21 cellular contexts compared by ENCODE assay signal in genomic region chr2:170986566-170987258, GRCh38. TPM values are rescaled to one million over a fixed set of nuclear protein-coding genes. Genes with fewer than 3 reads are reported as not detected.
A peak's percentile ranks its signal among the peaks of the same experiment; 100 is the strongest.
DNase-seq lines count a peak whose midpoint lies in the region; ATAC-seq, FAIRE-seq and TF ChIP-seq lines count a peak whose summit lies in the region.
"Had no signal": no experiment of that assay in that cellular context is flagged by ENCODE, and none has a peak within 500 bp of the region (broad histone marks: within the 10 kb centered on the region; RNA-seq: fewer than 3 reads in every experiment).

No MANE protein-coding gene starts in this region.

- CTCF ChIA-PET in activated naive CD4-positive, alpha-beta T cell treated with anti-CD3 and anti-CD28 coated beads for 36 hours (lab: Charles Lee): interaction anchor here (1.0 kb wide), 1 partner anchor 100 kb away, joined by 3 read pairs; no protein-coding TSS in a partner anchor
- CTCF ChIA-PET in WTC11 (lab: Charles Lee): no interaction called here

- H3K4me1 Mint-ChIP-seq in activated naive CD4-positive, alpha-beta T cell treated with anti-CD3 and anti-CD28 coated beads, Interleukin-2, amount 50 U/mL, for 24 hours: peaks cover 17% of the 10 kb centered on the region
- H3K4me1 Mint-ChIP-seq in activated naive CD4-positive, alpha-beta T cell treated with anti-CD3 and anti-CD28 coated beads for 36 hours (ENCODE audit: low read depth): peaks cover 8% of the 10 kb centered on the region
- H3K4me1 Mint-ChIP-seq in WTC11 (peaks cover 22% of the 10 kb centered on the region), naive B cell (peaks cover 5 to 10% (median 5%) of the 10 kb centered on the region in 3 donors)

- no peak overlapping the region for H3K4me3 Mint-ChIP-seq in activated naive CD4-positive, alpha-beta T cell treated with anti-CD3 and anti-CD28 coated beads, Interleukin-2, amount 50 U/mL, for 24 hours
- no peak overlapping the region for H3K4me3 Mint-ChIP-seq in activated naive CD4-positive, alpha-beta T cell treated with anti-CD3 and anti-CD28 coated beads for 36 hours
- no peak overlapping the region for H3K4me3 Mint-ChIP-seq in WTC11
- no peak overlapping the region for H3K4me3 Mint-ChIP-seq in naive B cell
- H3K4me3 Mint-ChIP-seq: CD4-positive, CD25-positive, alpha-beta regulatory T cell; HFFc6 had no signal

- intact Hi-C loops in activated naive CD4-positive, alpha-beta T cell treated with anti-CD3 and anti-CD28 coated beads for 36 hours (cut with micrococcal nuclease): no loop called here

- TF ChIP-seq POLR2A in GM12891 (IDR thresholded peaks at IDR 0.05; ENCODE audit: low read depth, low read length): no peak

- H3K36me3 Mint-ChIP-seq in activated naive CD4-positive, alpha-beta T cell treated with anti-CD3 and anti-CD28 coated beads, Interleukin-2, amount 50 U/mL, for 24 hours: peaks cover 9% of the 10 kb centered on the region
- peaks cover 2% of the 10 kb centered on the region for H3K36me3 Mint-ChIP-seq in activated naive CD4-positive, alpha-beta T cell treated with anti-CD3 and anti-CD28 coated beads for 36 hours (ENCODE audit: low read depth)
- peaks cover 26% of the 10 kb centered on the region for H3K36me3 Mint-ChIP-seq in WTC11
- H3K36me3 Mint-ChIP-seq in naive B cell: no peaks in the 10 kb centered on the region

- FAIRE-seq in GM12891 (lab: Jason Lieb, UNC): no peak
- FAIRE-seq: A204.1, GM18507 had no signal

- no peak for ATAC-seq in WTC11
- ATAC-seq in naive B cell (ENCODE audit: low read depth in 2 of 2): no peak
- ATAC-seq in GM18519 (IDR thresholded peaks at IDR 0.05; ENCODE audit: low FRiP score, unreplicated experiment): no peak
- ATAC-seq: HCT116 had no signal

- no peaks in the 10 kb centered on the region for H3K9me3 Mint-ChIP-seq in activated naive CD4-positive, alpha-beta T cell treated with anti-CD3 and anti-CD28 coated beads, Interleukin-2, amount 50 U/mL, for 24 hours
- no peaks in the 10 kb centered on the region for H3K9me3 Mint-ChIP-seq in activated naive CD4-positive, alpha-beta T cell treated with anti-CD3 and anti-CD28 coated beads for 36 hours
- peaks cover 27% of the 10 kb centered on the region for H3K9me3 Mint-ChIP-seq in WTC11
- H3K9me3 Mint-ChIP-seq in naive B cell: no peaks in the 10 kb centered on the region
- H3K9me3 Mint-ChIP-seq: HFFc6 had no signal

- peak overlapping the region; percentile 68 for H3K27ac Mint-ChIP-seq in activated naive CD4-positive, alpha-beta T cell treated with anti-CD3 and anti-CD28 coated beads, Interleukin-2, amount 50 U/mL, for 24 hours
- no peak overlapping the region for H3K27ac Mint-ChIP-seq in activated naive CD4-positive, alpha-beta T cell treated with anti-CD3 and anti-CD28 coated beads for 36 hours
- peak overlapping the region; percentile 64; the same call in 1 of the 2 replicates for H3K27ac Mint-ChIP-seq in WTC11
- H3K27ac Mint-ChIP-seq in naive B cell: peak overlapping the region; percentile 9 to 87 (median 54)
- H3K27ac Mint-ChIP-seq: HFFc6 had no signal

- TF ChIP-seq CTCF in WTC11 (IDR thresholded peaks at IDR 0.05): no peak

- no peaks in the 10 kb centered on the region for H3K27me3 Mint-ChIP-seq in activated naive CD4-positive, alpha-beta T cell treated with anti-CD3 and anti-CD28 coated beads, Interleukin-2, amount 50 U/mL, for 24 hours
- H3K27me3 Mint-ChIP-seq in activated naive CD4-positive, alpha-beta T cell treated with anti-CD3 and anti-CD28 coated beads for 36 hours (ENCODE audit: low read depth): no peaks in the 10 kb centered on the region
- H3K27me3 Mint-ChIP-seq in WTC11 (ENCODE audit: low read depth): peaks cover 7% of the 10 kb centered on the region; the same call in 1 of the 2 replicates
- H3K27me3 Mint-ChIP-seq in naive B cell: no peaks in the 10 kb centered on the region

- no peak for DNase-seq in activated naive CD4-positive, alpha-beta T cell treated with anti-CD3 and anti-CD28 coated beads for 36 hours
- DNase-seq in GM12891 (ENCODE audit: insufficient read length, low spot score) (no peak), WTC11 (ENCODE audit: low spot score) (no peak), naive B cell (no peak), pons (ENCODE audit: low spot score) (no peak), NCI-H2029 treated with DMSO at 0.1 percent for 48 hours (lab: John Stamatoyannopoulos, UW) (no peak)
- DNase-seq: ACHN; BE2C; C1 segment of cervical spinal cord; CD4-positive, CD25-positive, alpha-beta regulatory T cell; DMS153; DMS79; GDM1; GOT3; H7; HFFc6 had no signal

- POLR2A ChIA-PET in WTC11 (lab: Charles Lee): no interaction called here

TF ChIP-seq in GM12891, 5 proteins besides CTCF, POLR2A, EP300 and RAD21:
- TF ChIP-seq TAF1 (IDR thresholded peaks at IDR 0.05; ENCODE audit: low read depth, low read length) (no peak), POLR2AphosphoS5 (IDR thresholded peaks at IDR 0.05; ENCODE audit: low read depth, low read length) (peak; percentile 51; the same call in 1 of the 2 replicates), POU2F2 (IDR thresholded peaks at IDR 0.05; ENCODE audit: low read depth, low read length) (no peak)

TF ChIP-seq in WTC11, 78 proteins besides CTCF, POLR2A, EP300 and RAD21:
- no peak for TF ChIP-seq ZNF416 (CRISPR knock-in tag; IDR thresholded peaks at IDR 0.05)
- TF ChIP-seq EMX1 (CRISPR knock-in tag; IDR thresholded peaks at IDR 0.05): no peak
- no peak for TF ChIP-seq ZNF423 (CRISPR knock-in tag; IDR thresholded peaks at IDR 0.05)
- TF ChIP-seq USF1 (CRISPR knock-in tag; IDR thresholded peaks at IDR 0.05): no peak
- TF ChIP-seq MAX (CRISPR knock-in tag; IDR thresholded peaks at IDR 0.05): no peak
- TF ChIP-seq PREB (CRISPR knock-in tag; IDR thresholded peaks at IDR 0.05; ENCODE audit: borderline replicate concordance): no peak
- TF ChIP-seq OVOL2 (CRISPR knock-in tag; IDR thresholded peaks at IDR 0.05; ENCODE audit: borderline replicate concordance): no peak
- no peak for TF ChIP-seq STAT6 (CRISPR knock-in tag; conservative IDR thresholded peaks at IDR 0.05; ENCODE audit: low read depth)

RNA-seq across cellular contexts. Expression of gene GORASP2, which starts 57.7 kb away (rescaled TPM):
- total RNA-seq in activated naive CD4-positive, alpha-beta T cell treated with anti-CD3 and anti-CD28 coated beads for 36 hours: 10 to 100 TPM; 57.1 to 60.2 TPM
- polyA plus RNA-seq in GM12891 (2012; ENCODE audit: low read depth, missing spikeins): 63.8 TPM
- 77.8 to 102 TPM (median 79.2 TPM) in 3 replicates for total RNA-seq in WTC11 (2021)
- 10 to 100 TPM; 51.7 to 93.6 (median 63.2) TPM for polyA plus RNA-seq in naive B cell (ENCODE audit: low read depth in 6 of 6)
